34 cellular contexts compared by ENCODE assay signal in genomic region chr18:47618758-47619157, GRCh38.
"Had no signal": no experiment of that assay in that cellular context is flagged by ENCODE, and none has a peak within 500 bp of the region (broad histone marks: within the 10 kb centered on the region; RNA-seq: fewer than 3 reads in every experiment).

No MANE protein-coding gene starts in this region.

- H3K4me3 Mint-ChIP-seq: activated CD4-positive, alpha-beta memory T cell treated with anti-CD3 and anti-CD28 coated beads for 36 hours; activated CD4-positive, alpha-beta T cell treated with anti-CD3 and anti-CD28 coated beads for 36 hours; activated CD4-positive, alpha-beta T cell treated with anti-CD3 and anti-CD28 coated beads, Interleukin-2, amount 10 ng/mL, durations not matched to agents 24 days and 14 days; activated CD8-positive, alpha-beta T cell treated with anti-CD3 and anti-CD28 coated beads, Interleukin-2, amount 10 ng/mL, durations not matched to agents 7 days and 5 days; activated naive CD4-positive, alpha-beta T cell treated with anti-CD3 and anti-CD28 coated beads for 36 hours; activated naive CD4-positive, alpha-beta T cell treated with anti-CD3 and anti-CD28 coated beads, Interleukin-2, amount 50 U/mL, for 24 hours; activated naive CD8-positive, alpha-beta T cell treated with anti-CD3 and anti-CD28 coated beads for 36 hours; activated naive CD8-positive, alpha-beta T cell treated with anti-CD3 and anti-CD28 coated beads, Interleukin-2, amount 50 U/mL, for 24 hours; activated T-cell treated with anti-CD3 and anti-CD28 coated beads, Interleukin-2, amount 50 U/mL, for 24 hours; activated T-cell treated with anti-CD3 and anti-CD28 coated beads, Interleukin-2, amount 50 U/mL, for 72 hours; effector memory CD8-positive, alpha-beta T cell; T-helper 17 cell; T-helper 2 cell treated with Interferon-gamma antibody and Interleukin-4, amounts not matched to agents 5 μg/mL and 100 μg/mL, for 36 hours had no signal

- DNase-seq: activated CD4-positive, alpha-beta memory T cell treated with anti-CD3 and anti-CD28 coated beads for 36 hours; activated CD4-positive, alpha-beta T cell treated with anti-CD3 and anti-CD28 coated beads for 36 hours; activated CD4-positive, alpha-beta T cell treated with anti-CD3 and anti-CD28 coated beads, Interleukin-2, amount 10 ng/mL, durations not matched to agents 24 days and 14 days; activated CD4-positive, CD25-positive, alpha-beta regulatory T cell; activated CD4-positive, CD25-positive, alpha-beta regulatory T cell treated with anti-CD3 and anti-CD28 coated beads, Interleukin-2, amount 50 U/mL, for 72 hours; activated CD8-positive, alpha-beta memory T cell treated with anti-CD3 and anti-CD28 coated beads, Interleukin-2, amount 50 U/mL, for 48 hours; activated CD8-positive, alpha-beta T cell treated with anti-CD3 and anti-CD28 coated beads, Interleukin-2, amount 10 ng/mL, durations not matched to agents 7 days and 5 days; activated effector memory CD4-positive, alpha-beta T cell treated with anti-CD3 and anti-CD28 coated beads, Interleukin-2, amount 50 U/mL, for 16 hours; activated naive CD4-positive, alpha-beta T cell treated with anti-CD3 and anti-CD28 coated beads for 36 hours; activated naive CD8-positive, alpha-beta T cell treated with anti-CD3 and anti-CD28 coated beads for 36 hours; activated naive CD8-positive, alpha-beta T cell treated with anti-CD3 and anti-CD28 coated beads, Interleukin-2, amount 50 U/mL, for 24 hours; activated T-cell treated with anti-CD3 and anti-CD28 coated beads for 4 hours; activated T-cell treated with anti-CD3 and anti-CD28 coated beads, Interleukin-2, amount 50 U/mL, for 24 hours; activated T-cell treated with anti-CD3 and anti-CD28 coated beads, Interleukin-2, amount 50 U/mL, for 72 hours; adrenal gland; amygdala; aorta; body of pancreas; caudate nucleus; cortex of kidney; dermis blood vessel endothelial cell; effector CD4-positive, alpha-beta T cell; effector memory CD8-positive, alpha-beta T cell; esophagus squamous epithelium; foreskin melanocyte; heart right ventricle; T-helper 1 cell; T-helper 17 cell; T1000; WERI-Rb-1 had no signal

- ATAC-seq: activated CD4-positive, alpha-beta T cell treated with anti-CD3 and anti-CD28 coated beads for 36 hours; activated CD8-positive, alpha-beta T cell treated with anti-CD3 and anti-CD28 coated beads, Interleukin-2, amount 10 ng/mL, durations not matched to agents 7 days and 5 days; activated naive CD8-positive, alpha-beta T cell treated with anti-CD3 and anti-CD28 coated beads, Interleukin-2, amount 50 U/mL, for 24 hours; activated T-cell treated with anti-CD3 and anti-CD28 coated beads, Interleukin-2, amount 50 U/mL, for 72 hours; body of pancreas; effector memory CD8-positive, alpha-beta T cell; gastroesophageal sphincter; heart right ventricle; T-helper 17 cell had no signal

- H3K36me3 ChIP-seq: adrenal gland, esophagus squamous epithelium, gastroesophageal sphincter, heart right ventricle, WERI-Rb-1 had no signal

- H3K27ac Mint-ChIP-seq: activated CD4-positive, alpha-beta memory T cell treated with anti-CD3 and anti-CD28 coated beads for 36 hours; activated CD4-positive, alpha-beta T cell treated with anti-CD3 and anti-CD28 coated beads for 36 hours; activated CD4-positive, alpha-beta T cell treated with anti-CD3 and anti-CD28 coated beads, Interleukin-2, amount 10 ng/mL, durations not matched to agents 24 days and 14 days; activated CD8-positive, alpha-beta T cell treated with anti-CD3 and anti-CD28 coated beads, Interleukin-2, amount 10 ng/mL, durations not matched to agents 7 days and 5 days; activated naive CD4-positive, alpha-beta T cell treated with anti-CD3 and anti-CD28 coated beads for 36 hours; activated naive CD4-positive, alpha-beta T cell treated with anti-CD3 and anti-CD28 coated beads, Interleukin-2, amount 50 U/mL, for 24 hours; activated naive CD8-positive, alpha-beta T cell treated with anti-CD3 and anti-CD28 coated beads for 36 hours; activated naive CD8-positive, alpha-beta T cell treated with anti-CD3 and anti-CD28 coated beads, Interleukin-2, amount 50 U/mL, for 24 hours; activated T-cell treated with anti-CD3 and anti-CD28 coated beads, Interleukin-2, amount 50 U/mL, for 24 hours; activated T-cell treated with anti-CD3 and anti-CD28 coated beads, Interleukin-2, amount 50 U/mL, for 72 hours; activated T-helper 2 cell treated with anti-CD3 and anti-CD28 coated beads, Interferon-gamma antibody, Interleukin-2, Interleukin-4, amounts not matched to agents 10 μg/mL and 5 μg/mL and 100 μg/mL, durations not matched to agents 14 hours and 24 hours and 36 hours; effector memory CD8-positive, alpha-beta T cell; T-helper 17 cell; T-helper 2 cell treated with Interferon-gamma antibody and Interleukin-4, amounts not matched to agents 5 μg/mL and 100 μg/mL, for 36 hours had no signal

- H3K4me1 Mint-ChIP-seq: activated CD4-positive, alpha-beta T cell treated with anti-CD3 and anti-CD28 coated beads for 36 hours; activated CD4-positive, alpha-beta T cell treated with anti-CD3 and anti-CD28 coated beads, Interleukin-2, amount 10 ng/mL, durations not matched to agents 24 days and 14 days; activated naive CD4-positive, alpha-beta T cell treated with anti-CD3 and anti-CD28 coated beads, Interleukin-2, amount 50 U/mL, for 24 hours; activated naive CD8-positive, alpha-beta T cell treated with anti-CD3 and anti-CD28 coated beads for 36 hours; activated naive CD8-positive, alpha-beta T cell treated with anti-CD3 and anti-CD28 coated beads, Interleukin-2, amount 50 U/mL, for 24 hours; T-helper 17 cell had no signal

- H3K27me3 ChIP-seq: adrenal gland, body of pancreas had no signal

- H3K36me3 Mint-ChIP-seq: activated CD4-positive, alpha-beta memory T cell treated with anti-CD3 and anti-CD28 coated beads for 36 hours; activated naive CD4-positive, alpha-beta T cell treated with anti-CD3 and anti-CD28 coated beads, Interleukin-2, amount 50 U/mL, for 24 hours; activated naive CD8-positive, alpha-beta T cell treated with anti-CD3 and anti-CD28 coated beads for 36 hours had no signal

- H3K4me3 ChIP-seq: adrenal gland, body of pancreas, esophagus squamous epithelium, gastroesophageal sphincter, heart right ventricle had no signal

- H3K9me3 Mint-ChIP-seq: activated CD4-positive, alpha-beta memory T cell treated with anti-CD3 and anti-CD28 coated beads for 36 hours; activated CD4-positive, alpha-beta T cell treated with anti-CD3 and anti-CD28 coated beads, Interleukin-2, amount 10 ng/mL, durations not matched to agents 24 days and 14 days; activated naive CD4-positive, alpha-beta T cell treated with anti-CD3 and anti-CD28 coated beads for 36 hours; activated naive CD4-positive, alpha-beta T cell treated with anti-CD3 and anti-CD28 coated beads, Interleukin-2, amount 50 U/mL, for 24 hours; activated naive CD8-positive, alpha-beta T cell treated with anti-CD3 and anti-CD28 coated beads for 36 hours; activated naive CD8-positive, alpha-beta T cell treated with anti-CD3 and anti-CD28 coated beads, Interleukin-2, amount 50 U/mL, for 24 hours; activated T-cell treated with anti-CD3 and anti-CD28 coated beads, Interleukin-2, amount 50 U/mL, for 24 hours; activated T-helper 2 cell treated with anti-CD3 and anti-CD28 coated beads, Interferon-gamma antibody, Interleukin-2, Interleukin-4, amounts not matched to agents 10 μg/mL and 5 μg/mL and 100 μg/mL, durations not matched to agents 14 hours and 24 hours and 36 hours; T-helper 2 cell treated with Interferon-gamma antibody and Interleukin-4, amounts not matched to agents 5 μg/mL and 100 μg/mL, for 36 hours had no signal
